ENCODE assay signal across 11 cellular contexts in the genomic region with DNA sequence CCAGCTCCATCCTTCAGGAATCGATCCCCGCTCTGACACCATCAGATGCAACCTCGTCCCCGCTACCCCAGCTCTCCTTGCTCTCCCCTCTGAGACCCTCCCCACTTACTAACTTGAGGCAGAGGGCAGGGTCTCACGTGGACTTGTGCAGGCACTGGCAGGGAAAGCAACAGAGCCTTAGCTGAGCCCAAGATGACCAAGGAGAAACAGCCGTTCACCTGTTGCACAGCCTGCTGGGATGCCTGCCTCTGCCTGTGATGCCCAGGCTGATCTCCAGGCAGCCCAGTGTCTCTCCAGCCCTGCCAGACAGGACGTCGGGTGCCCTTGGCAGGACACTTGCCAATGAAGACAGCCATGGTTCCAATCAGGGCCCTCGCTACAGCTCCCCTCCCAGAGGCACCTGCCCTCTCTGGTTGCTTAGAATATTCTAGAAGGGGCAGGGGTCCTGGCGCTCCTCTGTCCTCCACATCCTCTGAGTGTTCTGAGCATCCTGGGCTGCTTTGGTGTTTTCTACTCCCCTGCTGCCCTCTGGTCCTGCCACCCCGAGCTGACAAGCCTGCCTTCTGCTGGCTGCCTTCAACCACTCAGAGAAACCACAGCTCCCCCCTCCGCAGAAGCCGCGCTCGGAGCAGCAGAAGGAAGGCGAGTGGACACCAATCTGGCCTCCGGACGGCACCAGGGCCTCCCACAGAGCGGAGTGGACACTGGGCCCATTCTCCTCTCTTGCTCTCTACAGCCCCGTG. TPM values are rescaled to one million over a fixed set of nuclear protein-coding genes. Genes with fewer than 3 reads are reported as not detected.
A peak's percentile ranks its signal among the peaks of the same experiment; 100 is the strongest.
DNase-seq lines count a peak whose midpoint lies in the region; ATAC-seq and TF ChIP-seq lines count a peak whose summit lies in the region.
"Had no signal": no experiment of that assay in that cellular context is flagged by ENCODE, and none has a peak within 500 bp of the region (broad histone marks: within the 10 kb centered on the region; RNA-seq: fewer than 3 reads in every experiment).

No MANE protein-coding gene starts in this region.

- H3K36me3 ChIP-seq in neutrophil (peaks cover 45% of the 10 kb centered on the region), tibial artery (peaks cover 0 to 21% (median 6%) of the 10 kb centered on the region in 3 donors), GM23338 (ENCODE audit: insufficient read depth) (no peaks in the 10 kb centered on the region), MG63 (peaks cover 44% of the 10 kb centered on the region)

- H3K36me3 Mint-ChIP-seq in GM23338 (ENCODE audit: low read depth) = no peaks in the 10 kb centered on the region; the same call in 2 of the 3 replicates
- H3K36me3 Mint-ChIP-seq: activated naive CD8-positive, alpha-beta T cell had no signal

- DNase-seq in Right ventricle myocardium superior (peak; percentile 52), tibial artery (no peak), GM23338 (ENCODE audit: low spot score) (no peak), HuH-7 (ENCODE audit: low spot score) (no peak), MG63 (no peak), NCI-H345 treated with DMSO at 0.1 percent for 48 hours (lab: John Stamatoyannopoulos, UW; ENCODE audit: unreplicated experiment) (no peak)
- DNase-seq: activated CD8-positive, alpha-beta T cell treated with anti-CD3 and anti-CD28 coated beads for 36 hours; NCI-H2081 treated with DMSO at 0.1 percent for 48 hours had no signal

- H3K79me2 ChIP-seq in GM23338 (replicated peaks; ENCODE audit: insufficient read depth) = peaks cover 26% of the 10 kb centered on the region

- intact Hi-C loops in Right ventricle myocardium superior (cut with DNase I) = no loop called here
- intact Hi-C loops in tibial artery (cut with DNase I; ENCODE audit: low total_unique reads) = no loop called here

- no peaks in the 10 kb centered on the region for H3K9me2 ChIP-seq in GM23338 (ENCODE audit: insufficient read depth)

- no peaks in the 10 kb centered on the region for H3K27me3 ChIP-seq in neutrophil
- no peaks in the 10 kb centered on the region for H3K27me3 ChIP-seq in tibial artery
- H3K27me3 ChIP-seq in GM23338 (ENCODE audit: insufficient read depth) = no peaks in the 10 kb centered on the region
- no peaks in the 10 kb centered on the region for H3K27me3 ChIP-seq in MG63

- H3K27ac Mint-ChIP-seq in GM23338 = no peak overlapping the region
- H3K27ac Mint-ChIP-seq: activated CD8-positive, alpha-beta T cell treated with anti-CD3 and anti-CD28 coated beads for 36 hours; activated naive CD8-positive, alpha-beta T cell had no signal

- H3K27ac ChIP-seq in angular gyrus (ENCODE audit: low read depth, low read length) (peak overlapping the region; percentile 72), neutrophil (peak overlapping the region; percentile 71), tibial artery (peak overlapping the region; percentile 43 to 66), GM23338 (ENCODE audit: low read depth) (no peak overlapping the region)

- peaks cover 14% of the 10 kb centered on the region for H3K27me3 Mint-ChIP-seq in GM23338 (ENCODE audit: insufficient read depth, low read depth, poor library complexity)
- H3K27me3 Mint-ChIP-seq: activated CD8-positive, alpha-beta T cell treated with anti-CD3 and anti-CD28 coated beads for 36 hours; activated naive CD8-positive, alpha-beta T cell had no signal

- H3K4me3 ChIP-seq in neutrophil (ENCODE audit: low read depth in 1 of 2, low read length in 1 of 2) (no peak overlapping the region), tibial artery (peak overlapping the region in 1 of 2 donors; percentile 1), GM23338 (no peak overlapping the region), MG63 (no peak overlapping the region)

- peaks cover 18% of the 10 kb centered on the region for H4K20me1 ChIP-seq in GM23338 (replicated peaks; ENCODE audit: insufficient read depth)

- 0 out of 2 replicates have a peak, but pooled peaks cover 3% of the 10 kb centered on the region for H3F3A ChIP-seq in GM23338 (replicated peaks; ENCODE audit: low read depth)

- no peak for ATAC-seq in Right ventricle myocardium superior (ENCODE audit: poor library complexity)
- ATAC-seq in GM23338 = no peak
- ATAC-seq: activated CD8-positive, alpha-beta T cell treated with anti-CD3 and anti-CD28 coated beads for 36 hours had no signal

- TF ChIP-seq CTCF in neutrophil (IDR thresholded peaks at IDR 0.05) = no peak
- no peak for TF ChIP-seq CTCF in tibial artery (IDR thresholded peaks at IDR 0.05)
- TF ChIP-seq CTCF in GM23338 (conservative IDR thresholded peaks at IDR 0.05; ENCODE audit: low read depth in 2 of 2) = no peak

- H3K4me3 Mint-ChIP-seq in GM23338 = no peak overlapping the region
- H3K4me3 Mint-ChIP-seq: activated CD8-positive, alpha-beta T cell treated with anti-CD3 and anti-CD28 coated beads for 36 hours; activated naive CD8-positive, alpha-beta T cell had no signal

- no peak overlapping the region for H2AFZ ChIP-seq in GM23338

- no peaks in the 10 kb centered on the region for H3K9me3 Mint-ChIP-seq in GM23338
- H3K9me3 Mint-ChIP-seq: activated CD8-positive, alpha-beta T cell treated with anti-CD3 and anti-CD28 coated beads for 36 hours had no signal

- H3K4me1 Mint-ChIP-seq in GM23338 = peaks cover 37% of the 10 kb centered on the region

- no peaks in the 10 kb centered on the region for H3K9me3 ChIP-seq in neutrophil
- H3K9me3 ChIP-seq in tibial artery = no peaks in the 10 kb centered on the region
- H3K9me3 ChIP-seq in MG63 = no peaks in the 10 kb centered on the region

- H3K4me1 ChIP-seq in neutrophil (ENCODE audit: control insufficient read depth in 1 of 2, insufficient read depth in 1 of 2, low read depth in 1 of 2, low read length in 1 of 2) = peaks cover 61 to 62% of the 10 kb centered on the region in 2 experiments
- peaks cover 0 to 98% (median 72%) of the 10 kb centered on the region in 4 donors for H3K4me1 ChIP-seq in tibial artery
- peaks cover 20% of the 10 kb centered on the region for H3K4me1 ChIP-seq in GM23338 (ENCODE audit: insufficient read depth)

- no peak overlapping the region for H3K4me2 ChIP-seq in GM23338

TF ChIP-seq in GM23338, 12 proteins besides CTCF, POLR2A, EP300 and RAD21 (continues in another document):
- TF ChIP-seq EZH2phosphoT487 (IDR thresholded peaks at IDR 0.05; ENCODE audit: unreplicated experiment) (no peak), POLR2AphosphoS5 (IDR thresholded peaks at IDR 0.05; ENCODE audit: low read depth) (no peak), JUNB (IDR thresholded peaks at IDR 0.05; ENCODE audit: unreplicated experiment) (no peak), ZNF114 (CRISPR knock-in tag; IDR thresholded peaks at IDR 0.05) (no peak), ZNF331 (CRISPR knock-in tag; IDR thresholded peaks at IDR 0.05; ENCODE audit: low read depth) (no peak), NANOG (IDR thresholded peaks at IDR 0.05; ENCODE audit: borderline replicate concordance) (no peak), ETS1 (IDR thresholded peaks at IDR 0.05) (no peak)
- TF ChIP-seq, protein P1, sequence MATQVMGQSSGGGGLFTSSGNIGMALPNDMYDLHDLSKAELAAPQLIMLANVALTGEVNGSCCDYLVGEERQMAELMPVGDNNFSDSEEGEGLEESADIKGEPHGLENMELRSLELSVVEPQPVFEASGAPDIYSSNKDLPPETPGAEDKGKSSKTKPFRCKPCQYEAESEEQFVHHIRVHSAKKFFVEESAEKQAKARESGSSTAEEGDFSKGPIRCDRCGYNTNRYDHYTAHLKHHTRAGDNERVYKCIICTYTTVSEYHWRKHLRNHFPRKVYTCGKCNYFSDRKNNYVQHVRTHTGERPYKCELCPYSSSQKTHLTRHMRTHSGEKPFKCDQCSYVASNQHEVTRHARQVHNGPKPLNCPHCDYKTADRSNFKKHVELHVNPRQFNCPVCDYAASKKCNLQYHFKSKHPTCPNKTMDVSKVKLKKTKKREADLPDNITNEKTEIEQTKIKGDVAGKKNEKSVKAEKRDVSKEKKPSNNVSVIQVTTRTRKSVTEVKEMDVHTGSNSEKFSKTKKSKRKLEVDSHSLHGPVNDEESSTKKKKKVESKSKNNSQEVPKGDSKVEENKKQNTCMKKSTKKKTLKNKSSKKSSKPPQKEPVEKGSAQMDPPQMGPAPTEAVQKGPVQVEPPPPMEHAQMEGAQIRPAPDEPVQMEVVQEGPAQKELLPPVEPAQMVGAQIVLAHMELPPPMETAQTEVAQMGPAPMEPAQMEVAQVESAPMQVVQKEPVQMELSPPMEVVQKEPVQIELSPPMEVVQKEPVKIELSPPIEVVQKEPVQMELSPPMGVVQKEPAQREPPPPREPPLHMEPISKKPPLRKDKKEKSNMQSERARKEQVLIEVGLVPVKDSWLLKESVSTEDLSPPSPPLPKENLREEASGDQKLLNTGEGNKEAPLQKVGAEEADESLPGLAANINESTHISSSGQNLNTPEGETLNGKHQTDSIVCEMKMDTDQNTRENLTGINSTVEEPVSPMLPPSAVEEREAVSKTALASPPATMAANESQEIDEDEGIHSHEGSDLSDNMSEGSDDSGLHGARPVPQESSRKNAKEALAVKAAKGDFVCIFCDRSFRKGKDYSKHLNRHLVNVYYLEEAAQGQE (IDR thresholded peaks at IDR 0.05; ENCODE audit: unreplicated experiment) = no peak

RNA-seq across cellular contexts. Expression of gene CEP295NL, which starts 6.7 kb away (rescaled TPM):
- total RNA-seq in Right ventricle myocardium superior = 0.70 TPM
- 0.62 and 0.69 TPM in 2 replicates for total RNA-seq in GM23338 (2014; rRNA removed; shearing (Covaris generic))
- 0.31 TPM in 1 of 2 replicates, not detected in the other for polyA plus RNA-seq in GM23338 (2016; fragmentation: Nextera tagmentation; extraction: Ambion mirVana)
- 0.67 TPM in 1 of 2 replicates, not detected in the other for total RNA-seq in MG63 (2014; rRNA removed; shearing (Covaris generic); ENCODE audit: low replicate concordance)

RNA-seq across cellular contexts. Expression of gene TIMP2, which starts 28.9 kb away (rescaled TPM):
- total RNA-seq in Right ventricle myocardium superior = 114 TPM
- 22.5 and 24.4 TPM in 2 replicates for total RNA-seq in GM23338 (2014; rRNA removed; shearing (Covaris generic))
- 10.6 and 12.5 TPM in 2 replicates for polyA plus RNA-seq in GM23338 (2016; fragmentation: Nextera tagmentation; extraction: Ambion mirVana)
- total RNA-seq in MG63 (2014; rRNA removed; shearing (Covaris generic); ENCODE audit: low replicate concordance) = 127 and 145 TPM in 2 replicates

RNA-seq across cellular contexts. Expression of gene USP36, which starts 55.6 kb away (rescaled TPM):
- 17.8 TPM for total RNA-seq in Right ventricle myocardium superior
- 55.5 and 58.7 TPM in 2 replicates for total RNA-seq in GM23338 (2014; rRNA removed; shearing (Covaris generic))
- 36.2 and 38.1 TPM in 2 replicates for polyA plus RNA-seq in GM23338 (2016; fragmentation: Nextera tagmentation; extraction: Ambion mirVana)
- total RNA-seq in MG63 (2014; rRNA removed; shearing (Covaris generic); ENCODE audit: low replicate concordance) = 16.3 and 33.4 TPM in 2 replicates
